In the genomic region with DNA sequence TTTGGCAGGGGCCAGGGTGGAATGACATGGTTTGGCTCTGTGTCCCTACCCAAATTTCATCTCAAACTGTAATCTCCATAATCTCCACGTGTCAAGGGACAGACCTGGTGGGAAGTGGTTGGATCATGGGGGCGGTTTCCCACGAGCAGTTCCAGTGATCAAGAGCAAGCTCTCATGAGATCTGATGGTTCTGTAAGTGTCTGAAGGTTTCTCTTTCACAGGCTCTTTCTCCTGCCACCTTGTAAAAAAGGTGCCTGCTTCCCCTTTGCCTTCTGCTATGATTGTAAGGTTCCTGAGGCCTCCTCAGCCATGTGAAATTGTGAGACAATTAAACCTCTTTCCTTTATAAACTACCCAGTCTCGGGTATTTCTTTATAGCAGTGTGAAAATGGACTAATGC, we compare ENCODE assay signal across 35 cellular contexts.
"Had no signal": no experiment of that assay in that cellular context is flagged by ENCODE, and none has a peak within 500 bp of the region (broad histone marks: within the 10 kb centered on the region; RNA-seq: fewer than 3 reads in every experiment).

No MANE protein-coding gene starts in this region.

- H3K4me3 Mint-ChIP-seq: activated B cell treated with CpG ODN at 0.5 μM for 24 hours; activated CD4-positive, alpha-beta memory T cell treated with anti-CD3 and anti-CD28 coated beads for 36 hours; activated CD4-positive, alpha-beta T cell treated with anti-CD3 and anti-CD28 coated beads, Interleukin-2, amount 10 ng/mL, durations not matched to agents 24 days and 14 days; activated CD8-positive, alpha-beta T cell treated with anti-CD3 and anti-CD28 coated beads for 36 hours; activated naive CD4-positive, alpha-beta T cell treated with anti-CD3 and anti-CD28 coated beads for 36 hours; activated naive CD8-positive, alpha-beta T cell treated with anti-CD3 and anti-CD28 coated beads for 36 hours; activated T-cell treated with anti-CD3 and anti-CD28 coated beads, Interleukin-2, amount 50 U/mL, for 4 hours; activated T-cell treated with anti-CD3 and anti-CD28 coated beads, Interleukin-2, amount 50 U/mL, for 72 hours; activated T-helper 1 cell treated with anti-CD3 and anti-CD28 coated beads, Interleukin-12 subunit alpha, Interleukin-12 subunit beta, Interleukin-2, Interleukin-4 antibody, amounts not matched to agents 30 ng/mL and 10 ng/mL and 1 ng/mL, durations not matched to agents 14 hours and 24 hours and 36 hours; activated T-helper 17 cell treated with anti-CD3 and anti-CD28 coated beads, Interleukin-2, amount 50 U/mL, for 72 hours; T-helper 1 cell treated with Interleukin-12 subunit alpha and Interleukin-12 subunit beta and Interleukin-4 antibody, amounts not matched to agents 30 μg/mL and 1 μg/mL, for 36 hours; T-helper 2 cell treated with Interferon-gamma antibody and Interleukin-4, amounts not matched to agents 5 μg/mL and 100 μg/mL, for 36 hours had no signal

- ATAC-seq: activated CD8-positive, alpha-beta T cell treated with anti-CD3 and anti-CD28 coated beads for 36 hours; activated naive CD4-positive, alpha-beta T cell treated with anti-CD3 and anti-CD28 coated beads, Interleukin-2, amount 50 U/mL, for 72 hours; activated T-cell treated with anti-CD3 and anti-CD28 coated beads, Interleukin-2, amount 50 U/mL, for 4 hours; activated T-cell treated with anti-CD3 and anti-CD28 coated beads, Interleukin-2, amount 50 U/mL, for 72 hours; activated T-helper 17 cell treated with anti-CD3 and anti-CD28 coated beads, Interleukin-2, amount 50 U/mL, for 72 hours; body of pancreas had no signal

- H3K4me1 Mint-ChIP-seq: activated B cell treated with CpG ODN at 0.5 μM for 24 hours; activated CD4-positive, alpha-beta T cell treated with anti-CD3 and anti-CD28 coated beads, Interleukin-2, amount 10 ng/mL, durations not matched to agents 24 days and 14 days; activated naive CD8-positive, alpha-beta T cell treated with anti-CD3 and anti-CD28 coated beads for 36 hours; activated T-helper 17 cell treated with anti-CD3 and anti-CD28 coated beads, Interleukin-2, amount 50 U/mL, for 72 hours had no signal

- DNase-seq: activated B cell treated with CpG ODN at 0.5 μM for 24 hours; activated CD4-positive, alpha-beta memory T cell treated with anti-CD3 and anti-CD28 coated beads for 36 hours; activated CD4-positive, alpha-beta T cell treated with anti-CD3 and anti-CD28 coated beads for 4 hours; activated CD4-positive, alpha-beta T cell treated with anti-CD3 and anti-CD28 coated beads, Interleukin-2, amount 10 ng/mL, durations not matched to agents 24 days and 14 days; activated CD4-positive, alpha-beta T cell treated with anti-CD3 and anti-CD28 coated beads, Interleukin-2, amount 50 U/mL, for 1 hour; activated CD4-positive, alpha-beta T cell treated with anti-CD3 and anti-CD28 coated beads, Interleukin-2, amount 50 U/mL, for 4 hours; activated CD4-positive, CD25-positive, alpha-beta regulatory T cell treated with anti-CD3 and anti-CD28 coated beads, Interleukin-2, amount 50 U/mL, for 72 hours; activated CD8-positive, alpha-beta memory T cell treated with anti-CD3 and anti-CD28 coated beads, Interleukin-2, amount 50 U/mL, for 4 hours; activated CD8-positive, alpha-beta T cell treated with anti-CD3 and anti-CD28 coated beads for 36 hours; activated effector memory CD4-positive, alpha-beta T cell treated with anti-CD3 and anti-CD28 coated beads, Interleukin-2, amount 50 U/mL, for 16 hours; activated gamma-delta T cell treated with Interleukin-2 at 50 U/mL for 16 hours; activated naive CD4-positive, alpha-beta T cell; activated naive CD4-positive, alpha-beta T cell treated with anti-CD3 and anti-CD28 coated beads for 36 hours; activated naive CD4-positive, alpha-beta T cell treated with anti-CD3 and anti-CD28 coated beads, Interleukin-2, amount 50 U/mL, for 16 hours; activated naive CD8-positive, alpha-beta T cell treated with anti-CD3 and anti-CD28 coated beads for 36 hours; activated T-cell treated with anti-CD3 and anti-CD28 coated beads for 4 hours; activated T-cell treated with anti-CD3 and anti-CD28 coated beads, Interleukin-2, amount 50 U/mL, for 1 hour; activated T-cell treated with anti-CD3 and anti-CD28 coated beads, Interleukin-2, amount 50 U/mL, for 4 hours; activated T-cell treated with anti-CD3 and anti-CD28 coated beads, Interleukin-2, amount 50 U/mL, for 72 hours; adrenal gland; amniotic stem cell; aorta; body of pancreas; brain microvascular endothelial cell; central memory CD4-positive, alpha-beta T cell; T-helper 1 cell; T-helper 2 cell; T-helper 9 cell had no signal

- H3K4me1 ChIP-seq: adrenal gland, body of pancreas, breast epithelium had no signal

- H3K4me3 ChIP-seq: adrenal gland, body of pancreas, breast epithelium had no signal

- H3K9me3 ChIP-seq: adrenal gland, body of pancreas had no signal

- H3K9me3 Mint-ChIP-seq: activated T-helper 17 cell treated with anti-CD3 and anti-CD28 coated beads, Interleukin-2, amount 50 U/mL, for 72 hours; T-helper 2 cell treated with Interferon-gamma antibody and Interleukin-4, amounts not matched to agents 5 μg/mL and 100 μg/mL, for 36 hours had no signal

- H3K27ac Mint-ChIP-seq: activated B cell treated with CpG ODN at 0.5 μM for 24 hours; activated CD4-positive, alpha-beta memory T cell treated with anti-CD3 and anti-CD28 coated beads for 36 hours; activated CD4-positive, alpha-beta T cell treated with anti-CD3 and anti-CD28 coated beads, Interleukin-2, amount 10 ng/mL, durations not matched to agents 24 days and 14 days; activated CD8-positive, alpha-beta T cell treated with anti-CD3 and anti-CD28 coated beads for 36 hours; activated naive CD4-positive, alpha-beta T cell treated with anti-CD3 and anti-CD28 coated beads for 36 hours; activated naive CD8-positive, alpha-beta T cell treated with anti-CD3 and anti-CD28 coated beads for 36 hours; activated T-cell treated with anti-CD3 and anti-CD28 coated beads, Interleukin-2, amount 50 U/mL, for 72 hours; activated T-helper 1 cell treated with anti-CD3 and anti-CD28 coated beads, Interleukin-12 subunit alpha, Interleukin-12 subunit beta, Interleukin-2, Interleukin-4 antibody, amounts not matched to agents 30 ng/mL and 10 ng/mL and 1 ng/mL, durations not matched to agents 14 hours and 24 hours and 36 hours; activated T-helper 17 cell treated with anti-CD3 and anti-CD28 coated beads, Interleukin-2, amount 50 U/mL, for 72 hours; T-helper 1 cell treated with Interleukin-12 subunit alpha and Interleukin-12 subunit beta and Interleukin-4 antibody, amounts not matched to agents 30 μg/mL and 1 μg/mL, for 36 hours; T-helper 2 cell treated with Interferon-gamma antibody and Interleukin-4, amounts not matched to agents 5 μg/mL and 100 μg/mL, for 36 hours had no signal

- H3K36me3 ChIP-seq: adrenal gland, brain microvascular endothelial cell, breast epithelium had no signal

- H3K27me3 Mint-ChIP-seq: activated B cell treated with CpG ODN at 0.5 μM for 24 hours; activated CD4-positive, alpha-beta memory T cell treated with anti-CD3 and anti-CD28 coated beads for 36 hours; activated CD4-positive, alpha-beta T cell treated with anti-CD3 and anti-CD28 coated beads, Interleukin-2, amount 10 ng/mL, durations not matched to agents 24 days and 14 days; activated CD8-positive, alpha-beta T cell treated with anti-CD3 and anti-CD28 coated beads for 36 hours; activated naive CD8-positive, alpha-beta T cell treated with anti-CD3 and anti-CD28 coated beads for 36 hours; activated T-helper 17 cell treated with anti-CD3 and anti-CD28 coated beads, Interleukin-2, amount 50 U/mL, for 72 hours had no signal

- H3K27me3 ChIP-seq: adrenal gland, body of pancreas, brain microvascular endothelial cell, breast epithelium had no signal

- H3K27ac ChIP-seq: adrenal gland, body of pancreas, brain microvascular endothelial cell, breast epithelium, VCaP had no signal
